Comparison of ENCODE assay signal across 16 cellular contexts in genomic region chr2:198231562-198231961, GRCh38.
DNase-seq lines count a peak whose midpoint lies in the region; ATAC-seq, FAIRE-seq and TF ChIP-seq lines count a peak whose summit lies in the region.
"Had no signal": no experiment of that assay in that cellular context is flagged by ENCODE, and none has a peak within 500 bp of the region (broad histone marks: within the 10 kb centered on the region; RNA-seq: fewer than 3 reads in every experiment).

No MANE protein-coding gene starts in this region.

- no peak for TF ChIP-seq CTCF in GM23338 (conservative IDR thresholded peaks at IDR 0.05; ENCODE audit: low read depth in 2 of 2)
- TF ChIP-seq CTCF in H1 (IDR thresholded peaks at IDR 0.05; ENCODE audit: control extremely low read depth in 1 of 3, insufficient read depth in 1 of 3, low read depth in 1 of 3, low read length in 3 of 3), result no peak
- no peak for TF ChIP-seq CTCF in nephron progenitor cell (IDR thresholded peaks at IDR 0.05)
- no peak for TF ChIP-seq CTCF in left lung (IDR thresholded peaks at IDR 0.05)

- no peaks in the 10 kb centered on the region for H3K9me2 ChIP-seq in GM23338 (ENCODE audit: insufficient read depth)

- no peaks in the 10 kb centered on the region for H3K36me3 ChIP-seq in GM23338 (ENCODE audit: insufficient read depth)
- H3K36me3 ChIP-seq in H1 (ENCODE audit: control insufficient read depth in 2 of 4, insufficient read depth in 4 of 4, low read length in 3 of 4), result no peaks in the 10 kb centered on the region
- H3K36me3 ChIP-seq in left lung, result no peaks in the 10 kb centered on the region
- H3K36me3 ChIP-seq: HAP-1 had no signal

- no peak for FAIRE-seq in H1 (lab: Jason Lieb, UNC)
- FAIRE-seq: A204.1, D721Med, GM12892, GM18507 had no signal

- POLR2A ChIA-PET in H1 (lab: Charles Lee; ENCODE audit: partially characterized antibody), result no interaction called here

- H3K79me1 ChIP-seq in H1 (ENCODE audit: low read depth, low read length), result no peaks in the 10 kb centered on the region

- H3K4me1 ChIP-seq in GM23338 (ENCODE audit: insufficient read depth), result no peaks in the 10 kb centered on the region
- H3K4me1 ChIP-seq in H1 (replicated peaks in 1 of 4; ENCODE audit: control insufficient read depth in 3 of 4, insufficient read depth in 4 of 4, low read length in 3 of 4), result no peaks in the 10 kb centered on the region
- no peaks in the 10 kb centered on the region for H3K4me1 ChIP-seq in left lung
- H3K4me1 ChIP-seq: Caco-2, HAP-1 had no signal

- peak overlapping the region; percentile 64 for H3K27ac Mint-ChIP-seq in GM23338
- peak overlapping the region; percentile 58 for H3K27ac Mint-ChIP-seq in nephron progenitor cell
- H3K27ac Mint-ChIP-seq: CD4-positive, alpha-beta T cell had no signal

- no peaks in the 10 kb centered on the region for H3K9me3 Mint-ChIP-seq in GM23338
- H3K9me3 Mint-ChIP-seq in nephron progenitor cell, result no peaks in the 10 kb centered on the region
- H3K9me3 Mint-ChIP-seq: CD4-positive, alpha-beta T cell had no signal

- no peaks in the 10 kb centered on the region for H3K27me3 ChIP-seq in GM23338 (ENCODE audit: insufficient read depth)
- H3K27me3 ChIP-seq in H1 (replicated peaks in 1 of 4; ENCODE audit: control insufficient read depth in 3 of 4, extremely low read depth in 1 of 4, insufficient read depth in 3 of 4, low read length in 3 of 4), result no peaks in the 10 kb centered on the region
- no peaks in the 10 kb centered on the region for H3K27me3 ChIP-seq in left lung

- H4K20me1 ChIP-seq in GM23338 (replicated peaks; ENCODE audit: insufficient read depth) (no peaks in the 10 kb centered on the region), H1 (replicated peaks in 1 of 2; ENCODE audit: control insufficient read depth in 1 of 2, insufficient read depth in 2 of 2, low read length in 2 of 2) (no peaks in the 10 kb centered on the region)

- no peaks in the 10 kb centered on the region for H3F3A ChIP-seq in GM23338 (replicated peaks; ENCODE audit: low read depth)

- no peaks in the 10 kb centered on the region for H3K23me2 ChIP-seq in H1 (ENCODE audit: low read depth, low read length)

- no peaks in the 10 kb centered on the region for H3K9me3 ChIP-seq in H1 (ENCODE audit: insufficient read depth in 2 of 2, low read depth in 1 of 2, low read length in 1 of 2)
- no peaks in the 10 kb centered on the region for H3K9me3 ChIP-seq in left lung
- H3K9me3 ChIP-seq: Caco-2, HAP-1 had no signal

- no peak overlapping the region for H4K91ac ChIP-seq in H1 (replicated peaks; ENCODE audit: insufficient read length, low read length)

- H3K4ac ChIP-seq in H1 (replicated peaks; ENCODE audit: insufficient read length, low read depth, low read length), result no peak overlapping the region

- TF ChIP-seq POLR2A in H1 (IDR thresholded peaks at IDR 0.05; ENCODE audit: control extremely low read depth in 1 of 2, low read depth in 2 of 2, low read length in 2 of 2), result no peak

- no peak overlapping the region for H4K8ac ChIP-seq in H1 (ENCODE audit: extremely low read depth, insufficient read depth, low read length)

- CTCF ChIA-PET in H1 (lab: Charles Lee; ENCODE audit: partially characterized antibody), result interaction anchor here (0.9 to 1.2 kb wide), 4 partner anchors 9 to 407 kb away, joined by 3 to 4 read pairs (median 4); no protein-coding TSS in a partner anchor

- H3K79me2 ChIP-seq in GM23338 (replicated peaks; ENCODE audit: insufficient read depth) (no peaks in the 10 kb centered on the region), H1 (ENCODE audit: control insufficient read depth in 1 of 2, insufficient read depth in 2 of 2, low read length in 2 of 2) (no peaks in the 10 kb centered on the region)

- no peak overlapping the region for H2BK5ac ChIP-seq in H1 (ENCODE audit: low read depth, low read length)

- intact Hi-C loops in left lung (cut with DNase I), result no loop called here

- H3K36me3 Mint-ChIP-seq in GM23338 (ENCODE audit: low read depth) (no peaks in the 10 kb centered on the region), nephron progenitor cell (ENCODE audit: low read depth) (no peaks in the 10 kb centered on the region)

- H3K27ac ChIP-seq in GM23338 (ENCODE audit: low read depth) (no peak overlapping the region), H1 (ENCODE audit: low read depth, low read length) (no peak overlapping the region), left lung (no peak overlapping the region)
- H3K27ac ChIP-seq: C4-2B had no signal

- H3K4me3 ChIP-seq in GM23338, result no peak overlapping the region
- H3K4me3 ChIP-seq in H1 (ENCODE audit: extremely low read depth in 1 of 4, insufficient read depth in 2 of 4, low read depth in 3 of 4, low read length in 4 of 4), result no peak overlapping the region
- H3K4me3 ChIP-seq in left lung, result no peak overlapping the region
- H3K4me3 ChIP-seq: HAP-1 had no signal

- H3K27me3 Mint-ChIP-seq in GM23338 (ENCODE audit: insufficient read depth, low read depth, poor library complexity) (no peaks in the 10 kb centered on the region), nephron progenitor cell (ENCODE audit: low read depth, poor library complexity) (no peaks in the 10 kb centered on the region)

- no peak overlapping the region for H3K56ac ChIP-seq in H1 (replicated peaks; ENCODE audit: insufficient read length, low read depth, low read length)

- H4K5ac ChIP-seq in H1 (ENCODE audit: insufficient read length, low read depth, low read length), result no peak overlapping the region

- no peak for TF ChIP-seq RAD21 in H1 (IDR thresholded peaks at IDR 0.05 in 1 of 2, conservative IDR thresholded peaks at IDR 0.05 in 1 of 2; ENCODE audit: low read depth in 2 of 2, low read length in 2 of 2)

- H3K4me2 ChIP-seq in GM23338 (no peak overlapping the region), H1 (ENCODE audit: insufficient read depth in 1 of 2, low read depth in 2 of 2, low read length in 2 of 2) (no peak overlapping the region)

- H2AK5ac ChIP-seq in H1 (ENCODE audit: low read depth, low read length), result no peak overlapping the region

- no peak overlapping the region for H3K9ac ChIP-seq in H1 (replicated peaks in 1 of 4; ENCODE audit: extremely low read depth in 1 of 4, low read depth in 3 of 4, low read length in 3 of 4)

- no peak overlapping the region for H2BK120ac ChIP-seq in H1 (replicated peaks; ENCODE audit: low read depth, low read length)

- peak overlapping the region; percentile 38; the same call in 1 of the 2 replicates for H2AFZ ChIP-seq in GM23338
- no peak overlapping the region for H2AFZ ChIP-seq in H1 (ENCODE audit: low read length)

- H3K14ac ChIP-seq in H1 (ENCODE audit: insufficient read length), result no peak overlapping the region

- TF ChIP-seq EP300 in H1 (IDR thresholded peaks at IDR 0.05; ENCODE audit: borderline replicate concordance in 1 of 2, low read depth in 2 of 2, low read length in 2 of 2), result no peak

- 87% methylated on average over 1 of the region's 1 CpG; no CpG with 5 or more reads in 1 of the 2 experiments for WGBS in H1 (ENCODE audit: extremely low coverage in 1 of 2, insufficient coverage in 1 of 2, insufficient read length in 1 of 2, insufficient replicate concordance in 2 of 2, low coverage in 1 of 2, low lambda C conversion rate in 2 of 2, missing lambda C conversion rate in 1 of 2), 2 experiments

- no peak overlapping the region for H3K23ac ChIP-seq in H1 (ENCODE audit: insufficient read length)

- DNase-seq in GM23338 (ENCODE audit: low spot score) (no peak), H1 (ENCODE audit: low read depth in 1 of 2, low spot score in 2 of 2) (no peak), nephron progenitor cell (no peak), left lung (no peak), iPS-NIHi11 (ENCODE audit: low spot score) (no peak)
- DNase-seq in stimulated activated naive CD4-positive, alpha-beta T cell treated with Interleukin-2 at 50 U/mL for 16 hours (lab: John Stamatoyannopoulos, UW), result no peak
- DNase-seq: AML-193; Caco-2; CD4-positive, alpha-beta T cell; GDM1 had no signal

- H2BK12ac ChIP-seq in H1 (ENCODE audit: low read depth, low read length), result no peak overlapping the region

- no peak overlapping the region for H3K18ac ChIP-seq in H1 (ENCODE audit: extremely low read depth, low read length)

- ATAC-seq in GM23338 (no peak), left lung (no peak)

- no peak overlapping the region for H2BK15ac ChIP-seq in H1 (ENCODE audit: low read length)

- no peak overlapping the region for H3K4me3 Mint-ChIP-seq in GM23338
- no peak overlapping the region for H3K4me3 Mint-ChIP-seq in nephron progenitor cell
- H3K4me3 Mint-ChIP-seq: CD4-positive, alpha-beta T cell had no signal

- H3K4me1 Mint-ChIP-seq in GM23338, result peaks cover 4% of the 10 kb centered on the region; the same call in 2 of the 3 replicates
- peaks cover 29% of the 10 kb centered on the region for H3K4me1 Mint-ChIP-seq in nephron progenitor cell

- H2BK20ac ChIP-seq in H1 (ENCODE audit: low read length), result no peak overlapping the region

TF ChIP-seq in GM23338, 12 proteins besides CTCF, POLR2A, EP300 and RAD21 (continues in another document):
- TF ChIP-seq POLR2AphosphoS5 (IDR thresholded peaks at IDR 0.05; ENCODE audit: low read depth) (no peak), STAT1 (IDR thresholded peaks at IDR 0.05; ENCODE audit: unreplicated experiment) (no peak)

TF ChIP-seq in H1, 55 proteins besides CTCF, POLR2A, EP300 and RAD21:
- TF ChIP-seq MAFK (IDR thresholded peaks at IDR 0.05; ENCODE audit: low read depth, low read length) (peak; percentile 78), HDAC6 (IDR thresholded peaks at IDR 0.05; ENCODE audit: low read depth, low read length) (no peak), SIX5 (IDR thresholded peaks at IDR 0.05; ENCODE audit: low read depth, low read length) (no peak), USF2 (IDR thresholded peaks at IDR 0.05; ENCODE audit: low read length) (no peak), SIN3A (conservative IDR thresholded peaks at IDR 0.05 in 1 of 2, IDR thresholded peaks at IDR 0.05 in 1 of 2; ENCODE audit: low read depth in 1 of 2, low read length in 2 of 2) (no peak)
TF ChIP-seq in H1: peak in this region for 1.
